1 cellular context compared by ENCODE assay signal in genomic region chrX:147468600-147468999, GRCh38.
TF ChIP-seq lines count a peak whose summit lies in the region.

No MANE protein-coding gene starts in this region.

TF ChIP-seq in A549, 52 proteins besides CTCF, POLR2A, EP300 and RAD21 (continued from another document):
- TF ChIP-seq BCL3 (IDR thresholded peaks at IDR 0.05) = no peak
TF ChIP-seq in A549: peak in this region for 1.
